In genomic region chr17:82961366-82962162, GRCh38 we compare ENCODE assay signal across 26 cellular contexts.
A peak's percentile ranks its signal among the peaks of the same experiment; 100 is the strongest.
DNase-seq lines count a peak whose midpoint lies in the region; ATAC-seq and TF ChIP-seq lines count a peak whose summit lies in the region.
"Had no signal": no experiment of that assay in that cellular context is flagged by ENCODE, and none has a peak within 500 bp of the region (broad histone marks: within the 10 kb centered on the region; RNA-seq: fewer than 3 reads in every experiment).

No MANE protein-coding gene starts in this region.

- peaks cover 6% of the 10 kb centered on the region for H3K4me1 Mint-ChIP-seq in activated naive CD8-positive, alpha-beta T cell treated with anti-CD3 and anti-CD28 coated beads, Interleukin-2, amount 50 U/mL, for 24 hours
- H3K4me1 Mint-ChIP-seq in nephron progenitor cell: peaks cover 12% of the 10 kb centered on the region

- peaks cover 12% of the 10 kb centered on the region; the same call in 1 of the 2 replicates for H3K36me3 ChIP-seq in BLaER1
- no peaks in the 10 kb centered on the region for H3K36me3 ChIP-seq in GM23248 (ENCODE audit: low read depth)
- peaks cover 43% of the 10 kb centered on the region for H3K36me3 ChIP-seq in neutrophil
- H3K36me3 ChIP-seq: cardiac muscle cell had no signal

- no peak overlapping the region for H3K4me3 ChIP-seq in BLaER1
- no peak overlapping the region for H3K4me3 ChIP-seq in GM23248
- no peak overlapping the region for H3K4me3 ChIP-seq in neutrophil (ENCODE audit: low read depth in 1 of 2, low read length in 1 of 2)
- H3K4me3 ChIP-seq: cardiac muscle cell, dorsolateral prefrontal cortex had no signal

- H3K4me2 ChIP-seq in BLaER1: peak overlapping the region; percentile 97
- H3K4me2 ChIP-seq in GM23248 (ENCODE audit: unreplicated experiment): no peak overlapping the region

- TF ChIP-seq CTCF in neutrophil (IDR thresholded peaks at IDR 0.05) (no peak), nephron progenitor cell (IDR thresholded peaks at IDR 0.05) (no peak)

- in situ Hi-C loops in GM23248 (cut with MboI): no loop called here

- H3K79me2 ChIP-seq in GM23248 (ENCODE audit: insufficient read depth): no peaks in the 10 kb centered on the region

- no peak overlapping the region for H3K4me3 Mint-ChIP-seq in activated naive CD8-positive, alpha-beta T cell treated with anti-CD3 and anti-CD28 coated beads, Interleukin-2, amount 50 U/mL, for 24 hours
- H3K4me3 Mint-ChIP-seq in nephron progenitor cell: no peak overlapping the region
- H3K4me3 Mint-ChIP-seq: CD8-positive, alpha-beta T cell; natural killer cell; stimulated activated effector memory CD8-positive, alpha-beta T cell treated with anti-CD3 and anti-CD28 coated beads, Interleukin-12 subunit alpha, Interleukin-12 subunit beta, amount 100 ng/mL, for 72 hours; T-helper 1 cell treated with Interleukin-12 subunit alpha and Interleukin-12 subunit beta and Interleukin-4 antibody, amounts not matched to agents 30 μg/mL and 1 μg/mL, for 36 hours had no signal

- peaks cover 5% of the 10 kb centered on the region for H3K36me3 Mint-ChIP-seq in activated naive CD8-positive, alpha-beta T cell treated with anti-CD3 and anti-CD28 coated beads, Interleukin-2, amount 50 U/mL, for 24 hours (ENCODE audit: low read depth)
- peaks cover 20% of the 10 kb centered on the region for H3K36me3 Mint-ChIP-seq in nephron progenitor cell (ENCODE audit: low read depth)
- H3K36me3 Mint-ChIP-seq: natural killer cell had no signal

- WGBS in GM23248 (ENCODE audit: low coverage in 1 of 2, low lambda C conversion rate in 2 of 2, missing lambda C conversion rate in 2 of 2), 2 experiments: 82 to 83% methylated on average over 15 of the region's 19 CpGs

- H3K9me3 ChIP-seq in BLaER1 (peaks cover 3% of the 10 kb centered on the region; the same call in 1 of the 2 replicates), GM23248 (ENCODE audit: low read depth) (no peaks in the 10 kb centered on the region), neutrophil (no peaks in the 10 kb centered on the region)

- H3F3A ChIP-seq in GM23248 (ENCODE audit: insufficient read depth): peaks cover 7% of the 10 kb centered on the region; the same call in 1 of the 2 replicates

- H2AFZ ChIP-seq in GM23248: no peak overlapping the region

- H3K4me1 ChIP-seq in BLaER1 (peaks cover 76% of the 10 kb centered on the region), GM23248 (ENCODE audit: insufficient read depth) (peaks cover 8% of the 10 kb centered on the region), neutrophil (ENCODE audit: control insufficient read depth in 1 of 2, insufficient read depth in 1 of 2, low read depth in 1 of 2, low read length in 1 of 2) (peaks cover 4 to 9% of the 10 kb centered on the region in 2 experiments)

- no peaks in the 10 kb centered on the region for H3K9me2 ChIP-seq in GM23248 (ENCODE audit: insufficient read depth)

- no peak overlapping the region for H3K9ac ChIP-seq in BLaER1
- H3K9ac ChIP-seq in GM23248: no peak overlapping the region

- peak; percentile 17 for ATAC-seq in activated naive CD8-positive, alpha-beta T cell treated with anti-CD3 and anti-CD28 coated beads, Interleukin-2, amount 50 U/mL, for 24 hours
- no peak for ATAC-seq in HG02870 (IDR thresholded peaks at IDR 0.05; ENCODE audit: unreplicated experiment)
- ATAC-seq: CD8-positive, alpha-beta T cell; left cardiac atrium; natural killer cell; stimulated activated effector memory CD8-positive, alpha-beta T cell treated with anti-CD3 and anti-CD28 coated beads, Interleukin-12 subunit alpha, Interleukin-12 subunit beta, amount 100 ng/mL, for 72 hours had no signal

- H3K27me3 ChIP-seq in BLaER1 (peaks cover 12% of the 10 kb centered on the region; the same call in 1 of the 2 replicates), GM23248 (replicated peaks; ENCODE audit: insufficient read depth) (no peaks in the 10 kb centered on the region), neutrophil (no peaks in the 10 kb centered on the region)
- H3K27me3 ChIP-seq: cardiac muscle cell, dorsolateral prefrontal cortex had no signal

- H3K27me3 Mint-ChIP-seq in activated naive CD8-positive, alpha-beta T cell treated with anti-CD3 and anti-CD28 coated beads, Interleukin-2, amount 50 U/mL, for 24 hours: no peaks in the 10 kb centered on the region
- peaks cover 8% of the 10 kb centered on the region for H3K27me3 Mint-ChIP-seq in nephron progenitor cell (ENCODE audit: low read depth, poor library complexity)

- H3K9me3 Mint-ChIP-seq in activated naive CD8-positive, alpha-beta T cell treated with anti-CD3 and anti-CD28 coated beads, Interleukin-2, amount 50 U/mL, for 24 hours: no peaks in the 10 kb centered on the region
- H3K9me3 Mint-ChIP-seq in nephron progenitor cell: peaks cover 3% of the 10 kb centered on the region
- H3K9me3 Mint-ChIP-seq: CD8-positive, alpha-beta T cell; natural killer cell; stimulated activated effector memory CD8-positive, alpha-beta T cell treated with anti-CD3 and anti-CD28 coated beads, Interleukin-12 subunit alpha, Interleukin-12 subunit beta, amount 100 ng/mL, for 72 hours; T-helper 1 cell treated with Interleukin-12 subunit alpha and Interleukin-12 subunit beta and Interleukin-4 antibody, amounts not matched to agents 30 μg/mL and 1 μg/mL, for 36 hours had no signal

- DNase-seq in GM23248 (no peak), nephron progenitor cell (no peak), NCI-H1694 (lab: John Stamatoyannopoulos, UW) (no peak)
- no peak for DNase-seq in activated naive CD8-positive, alpha-beta T cell treated with anti-CD3 and anti-CD28 coated beads, Interleukin-2, amount 50 U/mL, for 24 hours
- DNase-seq: activated CD4-positive, alpha-beta T cell treated with anti-CD3 and anti-CD28 coated beads, Interleukin-2, amount 50 U/mL, for 1 hour; activated naive CD4-positive, alpha-beta T cell; anterior cingulate cortex; GDM1; glutamatergic neuron; GOT3; KBM-7; left cardiac atrium; midbrain; MM.1S; NCI-H146; NCI-H774; stimulated activated CD4-positive, alpha-beta T cell treated with anti-CD3 and anti-CD28 coated beads, Interleukin-1b, Interleukin-23, amount 100 ng/mL, for 48 hours had no signal

- H3K27ac Mint-ChIP-seq in activated naive CD8-positive, alpha-beta T cell treated with anti-CD3 and anti-CD28 coated beads, Interleukin-2, amount 50 U/mL, for 24 hours: no peak overlapping the region
- no peak overlapping the region for H3K27ac Mint-ChIP-seq in nephron progenitor cell
- H3K27ac Mint-ChIP-seq: CD8-positive, alpha-beta T cell; natural killer cell; stimulated activated effector memory CD8-positive, alpha-beta T cell treated with anti-CD3 and anti-CD28 coated beads, Interleukin-12 subunit alpha, Interleukin-12 subunit beta, amount 100 ng/mL, for 72 hours; T-helper 1 cell treated with Interleukin-12 subunit alpha and Interleukin-12 subunit beta and Interleukin-4 antibody, amounts not matched to agents 30 μg/mL and 1 μg/mL, for 36 hours had no signal

- H3K27ac ChIP-seq in BLaER1 (no peak overlapping the region), GM23248 (peak overlapping the region; percentile 43; the same call in 1 of the 2 replicates), neutrophil (peak overlapping the region; percentile 13)
- H3K27ac ChIP-seq: cardiac muscle cell, dorsolateral prefrontal cortex had no signal

- H4K20me1 ChIP-seq in BLaER1: no peaks in the 10 kb centered on the region
- H4K20me1 ChIP-seq in GM23248 (ENCODE audit: insufficient read depth): no peaks in the 10 kb centered on the region
